Comparison of ENCODE assay signal across 1 cellular context in genomic region chr12:94795053-94795452, GRCh38.
TF ChIP-seq lines count a peak whose summit lies in the region.

No MANE protein-coding gene starts in this region.

TF ChIP-seq in SK-N-SH treated with all-trans-retinoic acid at 6 μM for 48 hours, 23 proteins besides CTCF, POLR2A, EP300 and RAD21 (continued from another document):
- TF ChIP-seq TSHZ2 (CRISPR knock-in tag; IDR thresholded peaks at IDR 0.05) = no peak
- TF ChIP-seq ZNF70 (CRISPR knock-in tag; IDR thresholded peaks at IDR 0.05) = no peak
- no peak for TF ChIP-seq ESRRG (CRISPR knock-in tag; IDR thresholded peaks at IDR 0.05)
- TF ChIP-seq, protein P1, sequence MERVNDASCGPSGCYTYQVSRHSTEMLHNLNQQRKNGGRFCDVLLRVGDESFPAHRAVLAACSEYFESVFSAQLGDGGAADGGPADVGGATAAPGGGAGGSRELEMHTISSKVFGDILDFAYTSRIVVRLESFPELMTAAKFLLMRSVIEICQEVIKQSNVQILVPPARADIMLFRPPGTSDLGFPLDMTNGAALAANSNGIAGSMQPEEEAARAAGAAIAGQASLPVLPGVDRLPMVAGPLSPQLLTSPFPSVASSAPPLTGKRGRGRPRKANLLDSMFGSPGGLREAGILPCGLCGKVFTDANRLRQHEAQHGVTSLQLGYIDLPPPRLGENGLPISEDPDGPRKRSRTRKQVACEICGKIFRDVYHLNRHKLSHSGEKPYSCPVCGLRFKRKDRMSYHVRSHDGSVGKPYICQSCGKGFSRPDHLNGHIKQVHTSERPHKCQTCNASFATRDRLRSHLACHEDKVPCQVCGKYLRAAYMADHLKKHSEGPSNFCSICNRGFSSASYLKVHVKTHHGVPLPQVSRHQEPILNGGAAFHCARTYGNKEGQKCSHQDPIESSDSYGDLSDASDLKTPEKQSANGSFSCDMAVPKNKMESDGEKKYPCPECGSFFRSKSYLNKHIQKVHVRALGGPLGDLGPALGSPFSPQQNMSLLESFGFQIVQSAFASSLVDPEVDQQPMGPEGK (CRISPR knock-in tag; IDR thresholded peaks at IDR 0.05; ENCODE audit: borderline replicate concordance) = no peak
- no peak for TF ChIP-seq ISL1 (CRISPR knock-in tag; IDR thresholded peaks at IDR 0.05)
- no peak for TF ChIP-seq PPARA (CRISPR knock-in tag; IDR thresholded peaks at IDR 0.05; ENCODE audit: borderline replicate concordance)
- TF ChIP-seq ZNF8 (CRISPR knock-in tag; IDR thresholded peaks at IDR 0.05) = no peak
- no peak for TF ChIP-seq CREB5 (CRISPR knock-in tag; IDR thresholded peaks at IDR 0.05; ENCODE audit: low read depth)
